Comparison of ENCODE assay signal across 8 cellular contexts in the genomic region with DNA sequence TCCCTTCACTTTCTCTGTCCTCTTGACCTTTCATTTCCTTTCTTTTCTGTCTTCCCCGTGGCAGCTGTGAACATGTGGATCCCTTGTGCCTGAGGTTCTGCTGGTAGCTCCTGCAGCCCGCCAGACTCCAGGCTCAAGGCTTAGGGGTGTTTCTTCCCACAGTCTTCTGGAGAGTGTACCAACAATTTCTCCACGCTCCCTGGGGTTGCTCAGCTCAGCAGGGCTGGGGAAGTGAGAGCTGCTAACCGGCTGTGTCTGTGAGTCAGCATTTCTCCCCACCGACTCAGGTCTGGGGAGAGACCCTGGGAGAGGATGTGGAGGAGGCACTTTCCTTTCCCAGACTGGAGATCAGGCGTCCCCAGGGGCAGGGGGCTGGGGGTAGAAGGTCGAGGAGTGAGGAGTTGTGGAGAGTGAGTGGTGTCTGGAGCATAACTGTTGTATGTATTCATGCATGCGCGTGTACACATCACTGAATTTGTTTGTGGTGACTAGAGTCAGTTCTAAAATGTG.
DNase-seq lines count a peak whose midpoint lies in the region; ATAC-seq and TF ChIP-seq lines count a peak whose summit lies in the region.

No MANE protein-coding gene starts in this region.

- POLR2A ChIA-PET in IMR-90 (lab: Charles Lee; ENCODE audit: unreplicated experiment) (no interaction called here), WTC11 (lab: Charles Lee) (no interaction called here)

- no peaks in the 10 kb centered on the region for H3K9me1 ChIP-seq in IMR-90 (ENCODE audit: insufficient read depth, low read length)

- peak overlapping the region; percentile 41 for H3K9ac ChIP-seq in IMR-90 (ENCODE audit: low read depth, low read length)

- H3K56ac ChIP-seq in IMR-90 (ENCODE audit: extremely low read depth, insufficient read depth, low read length) = no peak overlapping the region

- H3K27ac ChIP-seq in IMR-90 (ENCODE audit: insufficient read depth, low read length) = peak overlapping the region; percentile 61; the same call in 1 of the 2 replicates

- H3K4me1 ChIP-seq in IMR-90 (ENCODE audit: control insufficient read depth, insufficient read depth, low read length) = peaks cover 2% of the 10 kb centered on the region; the same call in 1 of the 2 replicates

- ATAC-seq in IMR-90 (ENCODE audit: low read depth) (peak; percentile 96), WTC11 (peak; percentile 94), left ventricle myocardium superior (peak; percentile 92), sciatic nerve (peak; percentile 97), GM19452 (IDR thresholded peaks at IDR 0.05; ENCODE audit: unreplicated experiment) (no peak)

- H3K14ac ChIP-seq in IMR-90 (replicated peaks; ENCODE audit: low read depth, low read length) = peak overlapping the region; percentile 37

- BruUV-seq in IMR-90 (replicated peaks; lab: Mats Ljungman, UMichigan) = no TSS peak

- H3K27ac Mint-ChIP-seq in WTC11 = peak overlapping the region; percentile 67

- TF ChIP-seq RAD21 in IMR-90 (IDR thresholded peaks at IDR 0.05; ENCODE audit: low read length) = no peak

- peak; percentile 63 for DNase-seq in EH (ENCODE audit: low read depth)
- peak; percentile 76 for DNase-seq in IMR-90
- peak; percentile 45 for DNase-seq in WTC11 (ENCODE audit: low spot score)
- DNase-seq in left ventricle myocardium superior = peak; percentile 58
- DNase-seq in sciatic nerve (ENCODE audit: low spot score) = peak; percentile 68
- DNase-seq in NCI-H2107 treated with DMSO at 0.1 percent for 48 hours (lab: John Stamatoyannopoulos, UW; ENCODE audit: unreplicated experiment) = no peak
- DNase-seq in NCI-H2029 (lab: John Stamatoyannopoulos, UW) = no peak

- H4K5ac ChIP-seq in IMR-90 (ENCODE audit: low read depth, low read length) = peak overlapping the region; percentile 38; the same call in 1 of the 2 replicates

- H3K36me3 Mint-ChIP-seq in WTC11 = peaks cover 18% of the 10 kb centered on the region

- peak overlapping the region; percentile 55 for H2BK20ac ChIP-seq in IMR-90 (ENCODE audit: low read depth, low read length)

- H3K23ac ChIP-seq in IMR-90 (ENCODE audit: low read depth, low read length) = peak overlapping the region; percentile 28; the same call in 1 of the 2 replicates

- in situ Hi-C loops in IMR-90 (cut with MboI; ENCODE audit: low sequenced_read_pairs) = no loop called here

- dilution Hi-C loops in IMR-90 (cut with HindIII; ENCODE audit: low sequenced_read_pairs, unreplicated experiment) = no loop called here

- H3K79me1 ChIP-seq in IMR-90 (ENCODE audit: low read depth in 1 of 2, low read length in 2 of 2) = no peaks in the 10 kb centered on the region

- H2BK15ac ChIP-seq in IMR-90 (ENCODE audit: low read depth, low read length) = no peak overlapping the region; the same call in 2 of the 3 replicates

- H3K4me3 Mint-ChIP-seq in WTC11 = peak overlapping the region; percentile 25

- no peak overlapping the region for H2AK5ac ChIP-seq in IMR-90 (ENCODE audit: low read depth, low read length)

- TF ChIP-seq CTCF in IMR-90 (conservative IDR thresholded peaks at IDR 0.05; ENCODE audit: low read depth, low read length) = no peak
- no peak for TF ChIP-seq CTCF in WTC11 (IDR thresholded peaks at IDR 0.05)

- CTCF ChIA-PET in IMR-90 (lab: Yijun Ruan, JAX) = interaction anchor here (0.5 kb wide), 1 partner anchor 224 kb away, joined by 5 read pairs; no protein-coding TSS in a partner anchor
- CTCF ChIA-PET in WTC11 (lab: Charles Lee) = interaction anchor here (0.8 to 1.7 kb wide), 3 partner anchors 16 to 703 kb away, joined by 3 to 6 read pairs (median 4); no protein-coding TSS in a partner anchor

- H3K9me3 ChIP-seq in IMR-90 (ENCODE audit: control insufficient read depth, insufficient read depth, low read length) = peaks cover 8% of the 10 kb centered on the region

- peak overlapping the region; percentile 38 for H3K4ac ChIP-seq in IMR-90 (ENCODE audit: low read depth, low read length)

- H2AFZ ChIP-seq in IMR-90 (replicated peaks; ENCODE audit: low read length, poor library complexity) = peak overlapping the region; percentile 90

- H3K27me3 ChIP-seq in IMR-90 (ENCODE audit: control insufficient read depth, insufficient read depth, low read length) = peaks cover 2% of the 10 kb centered on the region; the same call in 1 of the 2 replicates

- H3K18ac ChIP-seq in IMR-90 (ENCODE audit: low read depth, low read length) = peak overlapping the region; percentile 40; the same call in 1 of the 2 replicates

- peaks cover 19% of the 10 kb centered on the region for H3K4me1 Mint-ChIP-seq in WTC11

- H3K4me2 ChIP-seq in IMR-90 (ENCODE audit: low read depth, low read length) = peak overlapping the region; percentile 54

- no peaks in the 10 kb centered on the region for H4K20me1 ChIP-seq in IMR-90 (ENCODE audit: insufficient read depth, low read length)

- H3K36me3 ChIP-seq in IMR-90 (ENCODE audit: control insufficient read depth, insufficient read depth, low read length) = no peaks in the 10 kb centered on the region

- peak overlapping the region; percentile 91 for H2AK9ac ChIP-seq in IMR-90 (replicated peaks; ENCODE audit: low read depth, low read length, poor library complexity)

- H3K27me3 Mint-ChIP-seq in WTC11 (ENCODE audit: low read depth) = no peaks in the 10 kb centered on the region

- no peak overlapping the region for H2BK5ac ChIP-seq in IMR-90 (ENCODE audit: low read depth, low read length, poor library complexity, severe bottlenecking)

- peak overlapping the region; percentile 50 for H4K91ac ChIP-seq in IMR-90 (ENCODE audit: insufficient read depth, low read depth, low read length)

- intact Hi-C loops in IMR-90 (cut with micrococcal nuclease) = no loop called here
- intact Hi-C loops in left ventricle myocardium superior (cut with micrococcal nuclease) = no loop called here
- intact Hi-C loops in sciatic nerve (cut with DNase I) = no loop called here

- peaks cover 23% of the 10 kb centered on the region for H3K9me3 Mint-ChIP-seq in WTC11

- H2BK120ac ChIP-seq in IMR-90 (ENCODE audit: low read depth, low read length) = peak overlapping the region; percentile 78

- no peak for TF ChIP-seq POLR2A in IMR-90 (IDR thresholded peaks at IDR 0.05; ENCODE audit: low read depth, low read length)

- WGBS in IMR-90 (ENCODE audit: extremely low coverage in 2 of 2, insufficient read length in 1 of 2), 2 experiments = no CpG with 5 or more reads among the region's 9 CpGs

- H4K8ac ChIP-seq in IMR-90 (ENCODE audit: low read depth in 2 of 2, low read length in 2 of 2) = peak overlapping the region in 1 of 2 experiments; percentile 63; a peak in 1 of 4 replicates

- H3K4me3 ChIP-seq in IMR-90 (ENCODE audit: insufficient read depth, low read depth, low read length) = peak overlapping the region; percentile 1; the same call in 1 of the 2 replicates

TF ChIP-seq in IMR-90, 13 proteins besides CTCF, POLR2A, EP300 and RAD21:
- peak; percentile 46 for TF ChIP-seq MAFK (IDR thresholded peaks at IDR 0.05; ENCODE audit: low read depth, low read length)
- TF ChIP-seq MAZ (IDR thresholded peaks at IDR 0.05; ENCODE audit: borderline replicate concordance, low read depth, low read length) = no peak
- peak; percentile 70; the same call in 1 of the 2 replicates for TF ChIP-seq NFE2L2 (IDR thresholded peaks at IDR 0.05; ENCODE audit: low read depth, low read length)
- TF ChIP-seq, protein P1, sequence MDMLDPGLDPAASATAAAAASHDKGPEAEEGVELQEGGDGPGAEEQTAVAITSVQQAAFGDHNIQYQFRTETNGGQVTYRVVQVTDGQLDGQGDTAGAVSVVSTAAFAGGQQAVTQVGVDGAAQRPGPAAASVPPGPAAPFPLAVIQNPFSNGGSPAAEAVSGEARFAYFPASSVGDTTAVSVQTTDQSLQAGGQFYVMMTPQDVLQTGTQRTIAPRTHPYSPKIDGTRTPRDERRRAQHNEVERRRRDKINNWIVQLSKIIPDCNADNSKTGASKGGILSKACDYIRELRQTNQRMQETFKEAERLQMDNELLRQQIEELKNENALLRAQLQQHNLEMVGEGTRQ (IDR thresholded peaks at IDR 0.05; ENCODE audit: low read depth, low read length) = no peak
- 0 out of 2 replicates have a peak, but pooled peaks have one; percentile 25 for TF ChIP-seq MXI1 (IDR thresholded peaks at IDR 0.05; ENCODE audit: borderline replicate concordance, low read depth, low read length)

TF ChIP-seq in WTC11, 78 proteins besides CTCF, POLR2A, EP300 and RAD21 (continues in another document):
- TF ChIP-seq KAT7 (CRISPR knock-in tag; IDR thresholded peaks at IDR 0.05; ENCODE audit: borderline replicate concordance) (no peak), FOXP1 (CRISPR knock-in tag; IDR thresholded peaks at IDR 0.05; ENCODE audit: borderline replicate concordance) (0 out of 2 replicates have a peak, but pooled peaks have one; percentile 25), ZNF138 (CRISPR knock-in tag; conservative IDR thresholded peaks at IDR 0.05) (no peak), ZNF219 (CRISPR knock-in tag; IDR thresholded peaks at IDR 0.05; ENCODE audit: borderline replicate concordance) (no peak), MXD4 (CRISPR knock-in tag; IDR thresholded peaks at IDR 0.05; ENCODE audit: borderline replicate concordance) (no peak), ESRRA (CRISPR knock-in tag; IDR thresholded peaks at IDR 0.05; ENCODE audit: borderline replicate concordance) (no peak), ZNF416 (CRISPR knock-in tag; IDR thresholded peaks at IDR 0.05) (no peak)
- TF ChIP-seq, protein P2, sequence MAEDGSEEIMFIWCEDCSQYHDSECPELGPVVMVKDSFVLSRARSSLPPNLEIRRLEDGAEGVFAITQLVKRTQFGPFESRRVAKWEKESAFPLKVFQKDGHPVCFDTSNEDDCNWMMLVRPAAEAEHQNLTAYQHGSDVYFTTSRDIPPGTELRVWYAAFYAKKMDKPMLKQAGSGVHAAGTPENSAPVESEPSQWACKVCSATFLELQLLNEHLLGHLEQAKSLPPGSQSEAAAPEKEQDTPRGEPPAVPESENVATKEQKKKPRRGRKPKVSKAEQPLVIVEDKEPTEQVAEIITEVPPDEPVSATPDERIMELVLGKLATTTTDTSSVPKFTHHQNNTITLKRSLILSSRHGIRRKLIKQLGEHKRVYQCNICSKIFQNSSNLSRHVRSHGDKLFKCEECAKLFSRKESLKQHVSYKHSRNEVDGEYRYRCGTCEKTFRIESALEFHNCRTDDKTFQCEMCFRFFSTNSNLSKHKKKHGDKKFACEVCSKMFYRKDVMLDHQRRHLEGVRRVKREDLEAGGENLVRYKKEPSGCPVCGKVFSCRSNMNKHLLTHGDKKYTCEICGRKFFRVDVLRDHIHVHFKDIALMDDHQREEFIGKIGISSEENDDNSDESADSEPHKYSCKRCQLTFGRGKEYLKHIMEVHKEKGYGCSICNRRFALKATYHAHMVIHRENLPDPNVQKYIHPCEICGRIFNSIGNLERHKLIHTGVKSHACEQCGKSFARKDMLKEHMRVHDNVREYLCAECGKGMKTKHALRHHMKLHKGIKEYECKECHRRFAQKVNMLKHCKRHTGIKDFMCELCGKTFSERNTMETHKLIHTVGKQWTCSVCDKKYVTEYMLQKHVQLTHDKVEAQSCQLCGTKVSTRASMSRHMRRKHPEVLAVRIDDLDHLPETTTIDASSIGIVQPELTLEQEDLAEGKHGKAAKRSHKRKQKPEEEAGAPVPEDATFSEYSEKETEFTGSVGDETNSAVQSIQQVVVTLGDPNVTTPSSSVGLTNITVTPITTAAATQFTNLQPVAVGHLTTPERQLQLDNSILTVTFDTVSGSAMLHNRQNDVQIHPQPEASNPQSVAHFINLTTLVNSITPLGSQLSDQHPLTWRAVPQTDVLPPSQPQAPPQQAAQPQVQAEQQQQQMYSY (CRISPR knock-in tag; IDR thresholded peaks at IDR 0.05) = no peak

Comparison
In these comparisons a context has a peak if more than half of its experiments do, and no peak if none do; other contexts are left out.
1. DNase-seq: peak in EH (single experiment), IMR-90 (single experiment), WTC11 (single experiment), left ventricle myocardium superior (single experiment) and sciatic nerve (single experiment); none in NCI-H2107 treated with DMSO at 0.1 percent for 48 hours (single experiment) and NCI-H2029 (single experiment).